ENCODE assay signal across 6 cellular contexts in genomic region chr1:19289244-19289643, GRCh38. TPM values are rescaled to one million over a fixed set of nuclear protein-coding genes. Genes with fewer than 3 reads are reported as not detected.
DNase-seq lines count a peak whose midpoint lies in the region; ATAC-seq lines count a peak whose summit lies in the region.

No MANE protein-coding gene starts in this region.

- peak overlapping the region; percentile 74 for H3K4me3 ChIP-seq in GM23248
- peak overlapping the region; percentile 58 for H3K4me3 ChIP-seq in naive thymus-derived CD4-positive, alpha-beta T cell (ENCODE audit: low read length)

- no peaks in the 10 kb centered on the region for H3K79me2 ChIP-seq in GM23248 (ENCODE audit: insufficient read depth)

- H3K27me3 ChIP-seq in GM23248 (replicated peaks; ENCODE audit: insufficient read depth): no peaks in the 10 kb centered on the region
- H3K27me3 ChIP-seq in naive thymus-derived CD4-positive, alpha-beta T cell (ENCODE audit: control insufficient read depth in 2 of 2, insufficient read depth in 2 of 2, low read length in 2 of 2): no peaks in the 10 kb centered on the region

- H2AFZ ChIP-seq in GM23248: peak overlapping the region; percentile 82

- H3K9ac ChIP-seq in GM23248: peak overlapping the region; percentile 29; the same call in 1 of the 2 replicates

- intact Hi-C loops in naive thymus-derived CD4-positive, alpha-beta T cell (cut with micrococcal nuclease): no loop called here

- H3K9me3 Mint-ChIP-seq in central memory CD8-positive, alpha-beta T cell: no peaks in the 10 kb centered on the region
- H3K9me3 Mint-ChIP-seq in naive thymus-derived CD4-positive, alpha-beta T cell: peaks cover 0 to 25% (median 9%) of the 10 kb centered on the region in 11 donors

- H3K36me3 Mint-ChIP-seq in central memory CD8-positive, alpha-beta T cell (ENCODE audit: insufficient read depth): peaks cover 1% of the 10 kb centered on the region
- peaks cover under 1 to 27% (median 9%) of the 10 kb centered on the region in 5 donors for H3K36me3 Mint-ChIP-seq in naive thymus-derived CD4-positive, alpha-beta T cell

- no peak overlapping the region for H3K27ac ChIP-seq in GM23248
- no peak overlapping the region for H3K27ac ChIP-seq in naive thymus-derived CD4-positive, alpha-beta T cell (ENCODE audit: low read depth, low read length)

- H3F3A ChIP-seq in GM23248 (ENCODE audit: insufficient read depth): no peaks in the 10 kb centered on the region

- peaks cover 6% of the 10 kb centered on the region for H3K4me1 Mint-ChIP-seq in central memory CD8-positive, alpha-beta T cell
- H3K4me1 Mint-ChIP-seq in naive thymus-derived CD4-positive, alpha-beta T cell: peaks cover 0 to 11% (median 9%) of the 10 kb centered on the region in 7 donors

- in situ Hi-C loops in GM23248 (cut with MboI): no loop called here

- POLR2A ChIA-PET in naive thymus-derived CD4-positive, alpha-beta T cell (lab: Charles Lee): interaction anchor here (0.6 kb wide), 1 partner anchor 272 kb away, joined by 3 read pairs; no protein-coding TSS in a partner anchor

- 16 to 18% methylated on average over 2 of the region's 2 CpGs for WGBS in GM23248 (ENCODE audit: low coverage in 1 of 2, low lambda C conversion rate in 2 of 2, missing lambda C conversion rate in 2 of 2), 2 experiments

- peaks cover 19% of the 10 kb centered on the region for H3K27me3 Mint-ChIP-seq in central memory CD8-positive, alpha-beta T cell
- peaks cover 9 to 17% (median 10%) of the 10 kb centered on the region in 5 donors for H3K27me3 Mint-ChIP-seq in naive thymus-derived CD4-positive, alpha-beta T cell

- no peaks in the 10 kb centered on the region for H3K9me3 ChIP-seq in GM23248 (ENCODE audit: low read depth)
- H3K9me3 ChIP-seq in naive thymus-derived CD4-positive, alpha-beta T cell (ENCODE audit: control insufficient read depth in 2 of 3, low read length in 3 of 3): peaks cover 0 to under 1% (median 0%) of the 10 kb centered on the region in 3 experiments

- peak overlapping the region; percentile 50 for H3K4me3 Mint-ChIP-seq in central memory CD8-positive, alpha-beta T cell
- peak overlapping the region; percentile 26 to 73 (median 54) for H3K4me3 Mint-ChIP-seq in naive thymus-derived CD4-positive, alpha-beta T cell

- CTCF ChIA-PET in naive thymus-derived CD4-positive, alpha-beta T cell (lab: Charles Lee): no interaction called here

- H3K4me2 ChIP-seq in GM23248 (ENCODE audit: unreplicated experiment): peak overlapping the region; percentile 91

- no peak for ATAC-seq in central memory CD8-positive, alpha-beta T cell (replicated peaks; ENCODE audit: extremely low read depth, poor library complexity, severe bottlenecking)
- ATAC-seq in naive thymus-derived CD4-positive, alpha-beta T cell: no peak

- H3K9me2 ChIP-seq in GM23248 (ENCODE audit: insufficient read depth): no peaks in the 10 kb centered on the region

- H3K36me3 ChIP-seq in GM23248 (ENCODE audit: low read depth): no peaks in the 10 kb centered on the region
- no peaks in the 10 kb centered on the region for H3K36me3 ChIP-seq in naive thymus-derived CD4-positive, alpha-beta T cell (ENCODE audit: control insufficient read depth in 2 of 3, insufficient read depth in 3 of 3, low read length in 3 of 3)

- DNase-seq in GM23248: peak; percentile 10
- no peak for DNase-seq in central memory CD8-positive, alpha-beta T cell (ENCODE audit: low spot score in 2 of 2)
- no peak for DNase-seq in naive thymus-derived CD4-positive, alpha-beta T cell
- DNase-seq in superior temporal gyrus (ENCODE audit: extremely low spot score): no peak
- DNase-seq in NCI-H2029 treated with DMSO at 0.1 percent for 48 hours (lab: John Stamatoyannopoulos, UW): no peak
- no peak for DNase-seq in stimulated activated CD4-positive, alpha-beta T cell treated with anti-CD3 and anti-CD28 coated beads, Interleukin-12 subunit alpha, Interleukin-12 subunit beta, amount 100 ng/mL, for 4 hours

- no peaks in the 10 kb centered on the region for H3K4me1 ChIP-seq in GM23248 (ENCODE audit: insufficient read depth)
- peaks cover 3 to 7% of the 10 kb centered on the region in 2 donors for H3K4me1 ChIP-seq in naive thymus-derived CD4-positive, alpha-beta T cell (ENCODE audit: control insufficient read depth in 2 of 2, insufficient read depth in 2 of 2, low read length in 2 of 2)

- H4K20me1 ChIP-seq in GM23248 (ENCODE audit: insufficient read depth): no peaks in the 10 kb centered on the region

- H3K27ac Mint-ChIP-seq in central memory CD8-positive, alpha-beta T cell (ENCODE audit: low read depth): no peak overlapping the region
- no peak overlapping the region for H3K27ac Mint-ChIP-seq in naive thymus-derived CD4-positive, alpha-beta T cell

RNA-seq across cellular contexts. Expression of gene AKR7A3, which starts 0.7 kb away (rescaled TPM):
- total RNA-seq in GM23248 (2014; rRNA removed; shearing (Covaris generic)): 0.11 and 0.51 TPM in 2 replicates
- polyA plus RNA-seq in GM23248 (2016; fragmentation: Nextera tagmentation; extraction: Ambion mirVana): 0.18 and 0.24 TPM in 2 replicates
- 1 to 10 TPM; 1.0 to 2.8 (median 1.2) TPM for total RNA-seq in naive thymus-derived CD4-positive, alpha-beta T cell
- not detected for polyA plus RNA-seq in naive thymus-derived CD4-positive, alpha-beta T cell

RNA-seq across cellular contexts. Expression of gene AKR7A2, which starts 22.7 kb away (rescaled TPM):
- total RNA-seq in GM23248 (2014; rRNA removed; shearing (Covaris generic)): 93.1 and 116 TPM in 2 replicates
- polyA plus RNA-seq in GM23248 (2016; fragmentation: Nextera tagmentation; extraction: Ambion mirVana): 96.6 and 97.1 TPM in 2 replicates
- 10 to 100 TPM; 15.7 to 33.9 (median 25.2) TPM for total RNA-seq in naive thymus-derived CD4-positive, alpha-beta T cell
- polyA plus RNA-seq in naive thymus-derived CD4-positive, alpha-beta T cell: 100 to 1,000 TPM; 108 to 115 TPM

RNA-seq across cellular contexts. Expression of gene SLC66A1, which starts 22.9 kb away (rescaled TPM):
- total RNA-seq in GM23248 (2014; rRNA removed; shearing (Covaris generic)): 16.2 and 20.5 TPM in 2 replicates
- 13.1 and 13.5 TPM in 2 replicates for polyA plus RNA-seq in GM23248 (2016; fragmentation: Nextera tagmentation; extraction: Ambion mirVana)
- total RNA-seq in naive thymus-derived CD4-positive, alpha-beta T cell: 1 to 10 TPM; 3.8 to 8.4 (median 7.2) TPM
- 1 to 10 TPM; 1.3 to 5.4 TPM for polyA plus RNA-seq in naive thymus-derived CD4-positive, alpha-beta T cell

RNA-seq across cellular contexts. Expression of gene MRTO4, which starts 37.6 kb away (rescaled TPM):
- total RNA-seq in GM23248 (2014; rRNA removed; shearing (Covaris generic)): 26.9 and 37.1 TPM in 2 replicates
- polyA plus RNA-seq in GM23248 (2016; fragmentation: Nextera tagmentation; extraction: Ambion mirVana): 36.6 and 38.4 TPM in 2 replicates
- total RNA-seq in naive thymus-derived CD4-positive, alpha-beta T cell: 10 to 100 TPM; 17.1 to 42.3 (median 22.4) TPM
- 10 to 100 TPM; 27.1 to 29.0 TPM for polyA plus RNA-seq in naive thymus-derived CD4-positive, alpha-beta T cell

RNA-seq across cellular contexts. Expression of gene EMC1, which starts 37.9 kb away (rescaled TPM):
- total RNA-seq in GM23248 (2014; rRNA removed; shearing (Covaris generic)): 58.7 and 69.4 TPM in 2 replicates
- 54.5 and 56.9 TPM in 2 replicates for polyA plus RNA-seq in GM23248 (2016; fragmentation: Nextera tagmentation; extraction: Ambion mirVana)
- total RNA-seq in naive thymus-derived CD4-positive, alpha-beta T cell: 10 to 100 TPM; 29.8 to 43.7 (median 37.1) TPM
- polyA plus RNA-seq in naive thymus-derived CD4-positive, alpha-beta T cell: 10 to 100 TPM; 18.6 to 25.6 TPM
